23 cellular contexts compared by ENCODE assay signal in the genomic region with DNA sequence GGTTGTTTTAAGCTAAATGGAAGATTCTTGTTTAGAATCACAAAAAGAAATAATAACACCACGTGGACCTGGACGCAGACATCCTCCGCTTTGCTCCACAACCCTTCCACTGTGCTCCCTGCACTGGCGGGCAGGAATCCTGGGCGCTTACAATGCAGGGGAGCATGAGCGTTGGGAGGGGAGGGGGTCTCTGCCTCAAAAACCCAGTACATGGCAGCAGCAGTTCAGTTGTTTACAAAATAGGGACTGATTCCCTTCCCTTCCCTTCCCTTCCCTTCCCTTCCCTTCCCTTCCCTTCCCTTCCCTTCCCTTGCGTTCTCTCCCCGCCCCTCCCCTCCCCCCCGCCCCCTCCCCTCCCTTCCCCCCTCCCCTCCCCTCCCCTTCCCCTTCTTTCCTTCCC.
DNase-seq lines count a peak whose midpoint lies in the region; ATAC-seq and TF ChIP-seq lines count a peak whose summit lies in the region.
"Had no signal": no experiment of that assay in that cellular context is flagged by ENCODE, and none has a peak within 500 bp of the region (broad histone marks: within the 10 kb centered on the region; RNA-seq: fewer than 3 reads in every experiment).

No MANE protein-coding gene starts in this region.

- POLR2A ChIA-PET in CD8-positive, alpha-beta T cell (lab: Charles Lee): interaction anchor here (1.3 to 4.4 kb wide), 4 partner anchors 8 to 15 kb away, joined by 4 to 24 read pairs (median 4); no protein-coding TSS in a partner anchor
- POLR2A ChIA-PET in activated CD4-positive, alpha-beta memory T cell treated with anti-CD3 and anti-CD28 coated beads, Interleukin-2, amount 10 ng/mL, durations not matched to agents 7 days and 5 days (lab: Charles Lee): interaction anchor here (1.8 to 18.0 kb wide), 6 partner anchors 5 to 147 kb away, joined by 5 to 408 read pairs (median 20); no protein-coding TSS in a partner anchor

- no peaks in the 10 kb centered on the region for H3K36me3 ChIP-seq in CD8-positive, alpha-beta T cell (ENCODE audit: insufficient read depth, low read length)
- H3K36me3 ChIP-seq: stomach, tibial nerve had no signal

- no peaks in the 10 kb centered on the region for H3K27me3 Mint-ChIP-seq in T-helper 2 cell treated with Interferon-gamma antibody and Interleukin-4, amounts not matched to agents 5 μg/mL and 100 μg/mL, for 36 hours (ENCODE audit: low read depth)
- H3K27me3 Mint-ChIP-seq in CD8-positive, alpha-beta T cell (ENCODE audit: low read depth): no peaks in the 10 kb centered on the region
- no peaks in the 10 kb centered on the region for H3K27me3 Mint-ChIP-seq in activated CD4-positive, alpha-beta memory T cell treated with anti-CD3 and anti-CD28 coated beads, Interleukin-2, amount 10 ng/mL, durations not matched to agents 7 days and 5 days
- H3K27me3 Mint-ChIP-seq in natural killer cell (ENCODE audit: low read depth in 2 of 2) (no peaks in the 10 kb centered on the region), chondrocyte (ENCODE audit: low read depth) (no peaks in the 10 kb centered on the region), Calu3 (ENCODE audit: unreplicated experiment) (no peaks in the 10 kb centered on the region)

- no peak for TF ChIP-seq CTCF in CD8-positive, alpha-beta T cell (IDR thresholded peaks at IDR 0.05)
- no peak for TF ChIP-seq CTCF in natural killer cell (IDR thresholded peaks at IDR 0.05)
- TF ChIP-seq CTCF in chondrocyte (IDR thresholded peaks at IDR 0.05): no peak
- no peak for TF ChIP-seq CTCF in Calu3 (IDR thresholded peaks at IDR 0.05; ENCODE audit: unreplicated experiment)

- peak overlapping the region; percentile 35 for H3K27ac Mint-ChIP-seq in T-helper 2 cell treated with Interferon-gamma antibody and Interleukin-4, amounts not matched to agents 5 μg/mL and 100 μg/mL, for 36 hours
- peak overlapping the region; percentile 57 for H3K27ac Mint-ChIP-seq in CD8-positive, alpha-beta T cell
- H3K27ac Mint-ChIP-seq in activated CD4-positive, alpha-beta memory T cell treated with anti-CD3 and anti-CD28 coated beads, Interleukin-2, amount 10 ng/mL, durations not matched to agents 7 days and 5 days: peak overlapping the region; percentile 94
- H3K27ac Mint-ChIP-seq in natural killer cell: peak overlapping the region; percentile 88 to 89
- no peak overlapping the region for H3K27ac Mint-ChIP-seq in chondrocyte (ENCODE audit: unreplicated experiment)
- H3K27ac Mint-ChIP-seq in Calu3 (ENCODE audit: unreplicated experiment): no peak overlapping the region
- H3K27ac Mint-ChIP-seq: mesothelial cell of epicardium, nephron had no signal

- H3K4me3 Mint-ChIP-seq in T-helper 2 cell treated with Interferon-gamma antibody and Interleukin-4, amounts not matched to agents 5 μg/mL and 100 μg/mL, for 36 hours: no peak overlapping the region
- H3K4me3 Mint-ChIP-seq in CD8-positive, alpha-beta T cell: no peak overlapping the region
- H3K4me3 Mint-ChIP-seq in activated CD4-positive, alpha-beta memory T cell treated with anti-CD3 and anti-CD28 coated beads, Interleukin-2, amount 10 ng/mL, durations not matched to agents 7 days and 5 days: no peak overlapping the region
- no peak overlapping the region for H3K4me3 Mint-ChIP-seq in natural killer cell
- H3K4me3 Mint-ChIP-seq in chondrocyte (ENCODE audit: unreplicated experiment): no peak overlapping the region
- no peak overlapping the region for H3K4me3 Mint-ChIP-seq in Calu3 (ENCODE audit: low read depth, unreplicated experiment)
- H3K4me3 Mint-ChIP-seq: activated CD4-positive, alpha-beta T cell treated with anti-CD3 and anti-CD28 coated beads for 36 hours; brain; mesothelial cell of epicardium; nephron had no signal

- H3K27me3 ChIP-seq in CD8-positive, alpha-beta T cell (ENCODE audit: insufficient read depth, low read length): no peaks in the 10 kb centered on the region
- H3K27me3 ChIP-seq: stomach, tibial nerve had no signal

- CTCF ChIA-PET in CD8-positive, alpha-beta T cell (lab: Charles Lee): interaction anchor here (3.1 kb wide), 1 partner anchor 28 kb away, joined by 14 read pairs; no protein-coding TSS in a partner anchor
- CTCF ChIA-PET in activated CD4-positive, alpha-beta memory T cell treated with anti-CD3 and anti-CD28 coated beads, Interleukin-2, amount 10 ng/mL, durations not matched to agents 7 days and 5 days (lab: Charles Lee): interaction anchor here (1.7 to 2.3 kb wide), 3 partner anchors 12 to 118 kb away, joined by 5 to 35 read pairs (median 13); no protein-coding TSS in a partner anchor
- CTCF ChIA-PET in Calu3 (lab: Charles Lee): no interaction called here

- peaks cover 39% of the 10 kb centered on the region for H3K4me1 Mint-ChIP-seq in T-helper 2 cell treated with Interferon-gamma antibody and Interleukin-4, amounts not matched to agents 5 μg/mL and 100 μg/mL, for 36 hours (ENCODE audit: low read depth)
- peaks cover 59% of the 10 kb centered on the region for H3K4me1 Mint-ChIP-seq in CD8-positive, alpha-beta T cell (ENCODE audit: low read depth)
- H3K4me1 Mint-ChIP-seq in activated CD4-positive, alpha-beta memory T cell treated with anti-CD3 and anti-CD28 coated beads, Interleukin-2, amount 10 ng/mL, durations not matched to agents 7 days and 5 days: peaks cover 84% of the 10 kb centered on the region
- H3K4me1 Mint-ChIP-seq in natural killer cell: peaks cover 42 to 47% of the 10 kb centered on the region in 2 donors
- peaks cover 45% of the 10 kb centered on the region for H3K4me1 Mint-ChIP-seq in chondrocyte (ENCODE audit: low read depth)
- H3K4me1 Mint-ChIP-seq in Calu3 (ENCODE audit: low read depth, unreplicated experiment): peaks cover 29% of the 10 kb centered on the region

- peaks cover 4% of the 10 kb centered on the region for H3K9me3 Mint-ChIP-seq in T-helper 2 cell treated with Interferon-gamma antibody and Interleukin-4, amounts not matched to agents 5 μg/mL and 100 μg/mL, for 36 hours
- no peaks in the 10 kb centered on the region for H3K9me3 Mint-ChIP-seq in CD8-positive, alpha-beta T cell
- peaks cover 5% of the 10 kb centered on the region for H3K9me3 Mint-ChIP-seq in activated CD4-positive, alpha-beta memory T cell treated with anti-CD3 and anti-CD28 coated beads, Interleukin-2, amount 10 ng/mL, durations not matched to agents 7 days and 5 days
- H3K9me3 Mint-ChIP-seq in natural killer cell (no peaks in the 10 kb centered on the region), chondrocyte (ENCODE audit: low read depth) (no peaks in the 10 kb centered on the region), Calu3 (ENCODE audit: low read depth, unreplicated experiment) (no peaks in the 10 kb centered on the region)
- H3K9me3 Mint-ChIP-seq: activated naive CD8-positive, alpha-beta T cell treated with anti-CD3 and anti-CD28 coated beads, Interleukin-2, amount 50 U/mL, for 24 hours; mesothelial cell of epicardium; nephron had no signal

- ATAC-seq in CD8-positive, alpha-beta T cell: no peak
- ATAC-seq in natural killer cell: no peak

- no peaks in the 10 kb centered on the region for H3K9me3 ChIP-seq in CD8-positive, alpha-beta T cell (ENCODE audit: low read length)
- H3K9me3 ChIP-seq: stomach, tibial nerve had no signal

- intact Hi-C loops in CD8-positive, alpha-beta T cell (cut with DNase I, micrococcal nuclease): no loop called here
- intact Hi-C loops in natural killer cell (cut with micrococcal nuclease) (loop anchor here (5.0 kb wide), 1 partner anchor 75 kb away; no protein-coding TSS in a partner anchor), Calu3 (cut with micrococcal nuclease; ENCODE audit: unreplicated experiment) (no loop called here)

- BruUV-seq in Calu3 (replicated peaks; lab: Mats Ljungman, UMichigan): no TSS peak

- peaks cover 1% of the 10 kb centered on the region for H3K36me3 Mint-ChIP-seq in T-helper 2 cell treated with Interferon-gamma antibody and Interleukin-4, amounts not matched to agents 5 μg/mL and 100 μg/mL, for 36 hours (ENCODE audit: low read depth)
- no peaks in the 10 kb centered on the region for H3K36me3 Mint-ChIP-seq in CD8-positive, alpha-beta T cell
- peaks cover 37% of the 10 kb centered on the region for H3K36me3 Mint-ChIP-seq in activated CD4-positive, alpha-beta memory T cell treated with anti-CD3 and anti-CD28 coated beads, Interleukin-2, amount 10 ng/mL, durations not matched to agents 7 days and 5 days (ENCODE audit: low read depth)
- H3K36me3 Mint-ChIP-seq in natural killer cell (no peaks in the 10 kb centered on the region), chondrocyte (ENCODE audit: low read depth) (no peaks in the 10 kb centered on the region), Calu3 (ENCODE audit: insufficient read depth, unreplicated experiment) (peaks cover 7% of the 10 kb centered on the region)
- H3K36me3 Mint-ChIP-seq: brain, mesothelial cell of epicardium had no signal

- H3K4me3 ChIP-seq in CD8-positive, alpha-beta T cell (ENCODE audit: low read depth, low read length): no peak overlapping the region
- H3K4me3 ChIP-seq: stomach, tibial nerve had no signal

- DNase-seq in T-helper 2 cell treated with Interferon-gamma antibody and Interleukin-4, amounts not matched to agents 5 μg/mL and 100 μg/mL, for 36 hours (ENCODE audit: low spot score): no peak
- DNase-seq in T-helper 2 cell: no peak
- no peak for DNase-seq in CD8-positive, alpha-beta T cell
- no peak for DNase-seq in activated CD4-positive, alpha-beta memory T cell treated with anti-CD3 and anti-CD28 coated beads, Interleukin-2, amount 10 ng/mL, durations not matched to agents 7 days and 5 days
- no peak for DNase-seq in natural killer cell
- DNase-seq in chondrocyte (ENCODE audit: low spot score): no peak
- DNase-seq in glomerular visceral epithelial cell (ENCODE audit: extremely low spot score): no peak
- DNase-seq in Calu3: no peak
- DNase-seq: activated CD4-positive, alpha-beta T cell treated with anti-CD3 and anti-CD28 coated beads for 36 hours; activated naive CD8-positive, alpha-beta T cell treated with anti-CD3 and anti-CD28 coated beads, Interleukin-2, amount 50 U/mL, for 24 hours; DMS79; erythroblast; NCI-H1417; NCI-H2081 treated with DMSO at 0.1 percent for 48 hours; NCI-H446 treated with DMSO at 0.1 percent for 48 hours; SHP77 treated with DMSO at 0.1 percent for 48 hours; stomach; SW 1271 had no signal

- H3K27ac ChIP-seq in CD8-positive, alpha-beta T cell (ENCODE audit: low read depth, low read length): no peak overlapping the region
- H3K27ac ChIP-seq: 22Rv1, stomach, tibial nerve had no signal

- H3K4me1 ChIP-seq in CD8-positive, alpha-beta T cell (ENCODE audit: insufficient read depth, low read length): peaks cover 31% of the 10 kb centered on the region

Comparison
In these comparisons a context has a peak if more than half of its experiments do, and no peak if none do; other contexts are left out.
1. H3K27ac Mint-ChIP-seq: peak in T-helper 2 cell treated with Interferon-gamma antibody and Interleukin-4, amounts not matched to agents 5 μg/mL and 100 μg/mL, for 36 hours (single experiment), CD8-positive, alpha-beta T cell (single experiment), activated CD4-positive, alpha-beta memory T cell treated with anti-CD3 and anti-CD28 coated beads, Interleukin-2, amount 10 ng/mL, durations not matched to agents 7 days and 5 days (single experiment) and natural killer cell (2 of 2); none in chondrocyte (single experiment) and Calu3 (single experiment).